Comparison of ENCODE assay signal across 2 cellular contexts in genomic region chr12:128267651-128268347, GRCh38.
TF ChIP-seq lines count a peak whose summit lies in the region.

No MANE protein-coding gene starts in this region.

TF ChIP-seq in SK-N-SH, 30 proteins besides CTCF, POLR2A, EP300 and RAD21 (continued from another document):
- TF ChIP-seq YY1 (IDR thresholded peaks at IDR 0.05; ENCODE audit: low read depth) (no peak), TCF12 (IDR thresholded peaks at IDR 0.05) (no peak), SMC3 (IDR thresholded peaks at IDR 0.05; ENCODE audit: low read depth, low read length) (no peak), RFX5 (IDR thresholded peaks at IDR 0.05; ENCODE audit: low read length) (no peak), FOXJ3 (CRISPR knock-in tag; IDR thresholded peaks at IDR 0.05) (no peak), FOXM1 (IDR thresholded peaks at IDR 0.05; ENCODE audit: low read depth) (no peak), MAX (IDR thresholded peaks at IDR 0.05; ENCODE audit: low read depth) (no peak)

TF ChIP-seq in SK-N-SH treated with all-trans-retinoic acid at 6 μM for 48 hours, 23 proteins besides CTCF, POLR2A, EP300 and RAD21 (continued from another document):
- no peak for TF ChIP-seq TSHZ2 (CRISPR knock-in tag; IDR thresholded peaks at IDR 0.05)
- TF ChIP-seq ZNF70 (CRISPR knock-in tag; IDR thresholded peaks at IDR 0.05): no peak
- no peak for TF ChIP-seq ZFP3 (CRISPR knock-in tag; IDR thresholded peaks at IDR 0.05)
- no peak for TF ChIP-seq PPARA (CRISPR knock-in tag; IDR thresholded peaks at IDR 0.05; ENCODE audit: borderline replicate concordance)
- TF ChIP-seq CSRNP3 (CRISPR knock-in tag; IDR thresholded peaks at IDR 0.05): no peak
